In genomic region chr3:13521309-13521708, GRCh38 we compare ENCODE assay signal across 34 cellular contexts. TPM values are rescaled to one million over a fixed set of nuclear protein-coding genes. Genes with fewer than 3 reads are reported as not detected.
"Had no signal": no experiment of that assay in that cellular context is flagged by ENCODE, and none has a peak within 500 bp of the region (broad histone marks: within the 10 kb centered on the region; RNA-seq: fewer than 3 reads in every experiment).

No MANE protein-coding gene starts in this region.

- H3K9me3 ChIP-seq: adrenal gland, body of pancreas had no signal

- ATAC-seq: activated CD8-positive, alpha-beta T cell treated with anti-CD3 and anti-CD28 coated beads for 36 hours; activated naive CD4-positive, alpha-beta T cell treated with anti-CD3 and anti-CD28 coated beads, Interleukin-2, amount 50 U/mL, for 72 hours; activated T-cell treated with anti-CD3 and anti-CD28 coated beads, Interleukin-2, amount 50 U/mL, for 4 hours; activated T-cell treated with anti-CD3 and anti-CD28 coated beads, Interleukin-2, amount 50 U/mL, for 72 hours; activated T-helper 17 cell treated with anti-CD3 and anti-CD28 coated beads, Interleukin-2, amount 50 U/mL, for 72 hours; body of pancreas had no signal

- H3K27ac ChIP-seq: adrenal gland, body of pancreas, VCaP had no signal

- H3K36me3 ChIP-seq: adrenal gland had no signal

- H3K27me3 ChIP-seq: adrenal gland, body of pancreas had no signal

- H3K4me3 ChIP-seq: adrenal gland, body of pancreas had no signal

- DNase-seq: activated B cell treated with CpG ODN at 0.5 μM for 24 hours; activated CD4-positive, alpha-beta memory T cell treated with anti-CD3 and anti-CD28 coated beads for 36 hours; activated CD4-positive, alpha-beta T cell treated with anti-CD3 and anti-CD28 coated beads for 4 hours; activated CD4-positive, alpha-beta T cell treated with anti-CD3 and anti-CD28 coated beads, Interleukin-2, amount 10 ng/mL, durations not matched to agents 24 days and 14 days; activated CD4-positive, alpha-beta T cell treated with anti-CD3 and anti-CD28 coated beads, Interleukin-2, amount 50 U/mL, for 1 hour; activated CD4-positive, alpha-beta T cell treated with anti-CD3 and anti-CD28 coated beads, Interleukin-2, amount 50 U/mL, for 4 hours; activated CD4-positive, CD25-positive, alpha-beta regulatory T cell treated with anti-CD3 and anti-CD28 coated beads, Interleukin-2, amount 50 U/mL, for 72 hours; activated CD8-positive, alpha-beta memory T cell treated with anti-CD3 and anti-CD28 coated beads, Interleukin-2, amount 50 U/mL, for 4 hours; activated CD8-positive, alpha-beta T cell treated with anti-CD3 and anti-CD28 coated beads for 36 hours; activated effector memory CD4-positive, alpha-beta T cell treated with anti-CD3 and anti-CD28 coated beads, Interleukin-2, amount 50 U/mL, for 16 hours; activated gamma-delta T cell treated with Interleukin-2 at 50 U/mL for 16 hours; activated naive CD4-positive, alpha-beta T cell; activated naive CD4-positive, alpha-beta T cell treated with anti-CD3 and anti-CD28 coated beads for 36 hours; activated naive CD4-positive, alpha-beta T cell treated with anti-CD3 and anti-CD28 coated beads, Interleukin-2, amount 50 U/mL, for 16 hours; activated naive CD8-positive, alpha-beta T cell treated with anti-CD3 and anti-CD28 coated beads for 36 hours; activated T-cell treated with anti-CD3 and anti-CD28 coated beads for 4 hours; activated T-cell treated with anti-CD3 and anti-CD28 coated beads, Interleukin-2, amount 50 U/mL, for 1 hour; activated T-cell treated with anti-CD3 and anti-CD28 coated beads, Interleukin-2, amount 50 U/mL, for 4 hours; activated T-cell treated with anti-CD3 and anti-CD28 coated beads, Interleukin-2, amount 50 U/mL, for 72 hours; adrenal gland; amniotic stem cell; aorta; body of pancreas; caudate nucleus; cerebellar nuclear complex; T-helper 1 cell; T-helper 2 cell; T-helper 9 cell had no signal

- H3K4me1 ChIP-seq: adrenal gland, body of pancreas had no signal

- FAIRE-seq: astrocyte, TTC549 had no signal

RNA-seq across cellular contexts. Expression of gene FBLN2, which starts 27.6 kb away (rescaled TPM):
- total RNA-seq: activated CD4-positive, alpha-beta memory T cell treated with anti-CD3 and anti-CD28 coated beads for 36 hours; activated CD4-positive, alpha-beta T cell treated with anti-CD3 and anti-CD28 coated beads, Interleukin-2, amount 10 ng/mL, durations not matched to agents 24 days and 14 days; activated naive CD4-positive, alpha-beta T cell treated with anti-CD3 and anti-CD28 coated beads for 36 hours; activated naive CD4-positive, alpha-beta T cell treated with anti-CD3 and anti-CD28 coated beads, Interleukin-2, amount 50 U/mL, for 72 hours; activated T-helper 1 cell treated with anti-CD3 and anti-CD28 coated beads, Interleukin-12 subunit alpha, Interleukin-12 subunit beta, Interleukin-2, Interleukin-4 antibody, amounts not matched to agents 30 ng/mL and 10 ng/mL and 1 ng/mL, durations not matched to agents 14 hours and 24 hours and 36 hours had no signal
